Comparison of ENCODE assay signal across 8 cellular contexts in the genomic region with DNA sequence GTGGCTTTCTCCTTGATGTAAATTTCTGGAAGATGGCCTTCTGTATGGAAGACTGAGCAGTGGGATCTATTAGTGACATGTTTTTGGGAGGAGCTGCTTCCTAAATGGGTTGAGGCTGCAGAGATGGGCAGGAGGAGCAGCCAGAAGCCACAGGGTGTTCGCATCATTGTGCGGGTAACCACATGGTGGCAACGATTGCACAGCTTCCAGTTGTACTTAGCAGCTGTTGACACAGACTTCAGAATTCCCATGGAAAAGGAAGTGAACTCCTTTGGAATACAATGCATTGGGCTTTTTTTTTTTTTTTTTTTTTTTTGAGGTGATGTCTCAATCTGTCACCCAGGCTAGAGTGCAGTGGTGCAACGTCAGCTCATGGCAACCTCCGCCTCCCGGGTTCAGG.
A peak's percentile ranks its signal among the peaks of the same experiment; 100 is the strongest.
DNase-seq lines count a peak whose midpoint lies in the region; ATAC-seq, FAIRE-seq and TF ChIP-seq lines count a peak whose summit lies in the region.

No MANE protein-coding gene starts in this region.

- intact Hi-C loops in head of caudate nucleus (cut with DNase I): loop anchor here (5.0 kb wide), 1 partner anchor 301 kb away; no protein-coding TSS in a partner anchor
- intact Hi-C loops in CD14-positive monocyte (cut with micrococcal nuclease): no loop called here

- no peak for FAIRE-seq in H54 (lab: Jason Lieb, UNC)
- no peak for FAIRE-seq in urothelium cell line (lab: Jason Lieb, UNC)

- H3K27ac ChIP-seq in 22Rv1: no peak overlapping the region

- no peak for ATAC-seq in GM19455 (IDR thresholded peaks at IDR 0.05; ENCODE audit: unreplicated experiment)

- DNase-seq in H54 (ENCODE audit: insufficient read length, low spot score): peak; percentile 34
- DNase-seq in SHP77 treated with DMSO at 0.1 percent for 48 hours (lab: John Stamatoyannopoulos, UW): peak; percentile 16
- DNase-seq in head of caudate nucleus: peak in 33 of 42 donors; percentile 10 to 74 (median 45)
- DNase-seq in urothelium cell line (ENCODE audit: low spot score): peak; percentile 10
- DNase-seq in T-helper 2 cell treated with Interferon-gamma antibody and Interleukin-4, amounts not matched to agents 5 μg/mL and 100 μg/mL, for 36 hours (ENCODE audit: low spot score): no peak
- no peak for DNase-seq in CD14-positive monocyte (ENCODE audit: low spot score)

- H3K27ac Mint-ChIP-seq in T-helper 2 cell treated with Interferon-gamma antibody and Interleukin-4, amounts not matched to agents 5 μg/mL and 100 μg/mL, for 36 hours: no peak overlapping the region
- peak overlapping the region in 1 of 7 donors; percentile 16 for H3K27ac Mint-ChIP-seq in CD14-positive monocyte

- no peaks in the 10 kb centered on the region for H3K9me3 Mint-ChIP-seq in T-helper 2 cell treated with Interferon-gamma antibody and Interleukin-4, amounts not matched to agents 5 μg/mL and 100 μg/mL, for 36 hours
- peaks cover 0 to 1% (median 0%) of the 10 kb centered on the region in 7 donors for H3K9me3 Mint-ChIP-seq in CD14-positive monocyte

- H3K36me3 Mint-ChIP-seq in T-helper 2 cell treated with Interferon-gamma antibody and Interleukin-4, amounts not matched to agents 5 μg/mL and 100 μg/mL, for 36 hours (ENCODE audit: low read depth): peaks cover 6% of the 10 kb centered on the region
- peaks cover 54 to 59% of the 10 kb centered on the region in 2 donors for H3K36me3 Mint-ChIP-seq in CD14-positive monocyte

- TF ChIP-seq POLR2A in H54 (IDR thresholded peaks at IDR 0.05; ENCODE audit: low read depth, low read length): no peak

- TF ChIP-seq CTCF in 22Rv1 (IDR thresholded peaks at IDR 0.05) (peak; percentile 41), CD14-positive monocyte (IDR thresholded peaks at IDR 0.05) (no peak)

- H3K27me3 Mint-ChIP-seq in T-helper 2 cell treated with Interferon-gamma antibody and Interleukin-4, amounts not matched to agents 5 μg/mL and 100 μg/mL, for 36 hours (ENCODE audit: low read depth): no peaks in the 10 kb centered on the region
- no peaks in the 10 kb centered on the region for H3K27me3 Mint-ChIP-seq in CD14-positive monocyte (ENCODE audit: low read depth in 3 of 3)

- H3K4me3 Mint-ChIP-seq in T-helper 2 cell treated with Interferon-gamma antibody and Interleukin-4, amounts not matched to agents 5 μg/mL and 100 μg/mL, for 36 hours: no peak overlapping the region
- no peak overlapping the region for H3K4me3 Mint-ChIP-seq in CD14-positive monocyte

- H3K4me1 Mint-ChIP-seq in T-helper 2 cell treated with Interferon-gamma antibody and Interleukin-4, amounts not matched to agents 5 μg/mL and 100 μg/mL, for 36 hours (ENCODE audit: low read depth): peaks cover 19% of the 10 kb centered on the region
- H3K4me1 Mint-ChIP-seq in CD14-positive monocyte: peaks cover 23% of the 10 kb centered on the region

Comparison
In these comparisons a context has a peak if more than half of its experiments do, and no peak if none do; other contexts are left out.
1. DNase-seq: peak in H54 (single experiment), SHP77 treated with DMSO at 0.1 percent for 48 hours (single experiment), head of caudate nucleus (33 of 42) and urothelium cell line (single experiment); none in T-helper 2 cell treated with Interferon-gamma antibody and Interleukin-4, amounts not matched to agents 5 μg/mL and 100 μg/mL, for 36 hours (single experiment) and CD14-positive monocyte (single experiment).